Comparison of ENCODE assay signal across 8 cellular contexts in the genomic region with DNA sequence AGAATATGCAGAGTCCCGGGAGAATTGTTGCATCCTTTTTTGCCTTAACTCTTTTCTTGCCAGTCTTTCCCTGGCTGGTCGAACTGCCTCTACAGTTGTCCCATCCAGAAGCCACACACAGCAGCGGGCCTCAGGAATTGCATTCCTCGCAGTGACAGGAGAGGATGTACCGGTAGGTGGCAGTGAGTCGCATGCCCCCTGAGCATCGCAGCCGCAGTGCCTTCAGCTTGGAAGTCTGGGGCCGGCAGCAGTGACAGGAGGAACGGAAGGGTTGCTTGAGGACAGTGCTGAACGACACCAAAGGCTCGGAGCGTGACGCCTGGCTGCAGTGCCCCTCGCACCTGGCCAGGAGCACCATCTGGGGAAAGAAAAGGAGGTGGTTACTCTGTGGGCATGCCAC. TPM values are rescaled to one million over a fixed set of nuclear protein-coding genes. Genes with fewer than 3 reads are reported as not detected.
DNase-seq lines count a peak whose midpoint lies in the region; ATAC-seq and TF ChIP-seq lines count a peak whose summit lies in the region.

No MANE protein-coding gene starts in this region.

- no peak overlapping the region for H3K27ac Mint-ChIP-seq in CD4-positive, alpha-beta T cell

- H3K4me1 ChIP-seq in gastrocnemius medialis, result no peaks in the 10 kb centered on the region

- TF ChIP-seq POLR2A in gastrocnemius medialis (IDR thresholded peaks at IDR 0.05), result no peak

- no peaks in the 10 kb centered on the region for H3K9me3 Mint-ChIP-seq in CD4-positive, alpha-beta T cell

- POLR2A ChIA-PET in CD4-positive, alpha-beta T cell (lab: Charles Lee), result no interaction called here

- peak; percentile 54 for ATAC-seq in CD4-positive, alpha-beta T cell (ENCODE audit: poor library complexity)
- ATAC-seq in activated CD4-positive, CD25-positive, alpha-beta regulatory T cell treated with anti-CD3 and anti-CD28 coated beads, Interleukin-2, amount 50 U/mL, for 24 hours, result no peak
- ATAC-seq in HG03280 (IDR thresholded peaks at IDR 0.05; ENCODE audit: unreplicated experiment) (no peak), gastrocnemius medialis (no peak)

- H3K36me3 ChIP-seq in gastrocnemius medialis, result no peaks in the 10 kb centered on the region

- no peak overlapping the region for H3K4me3 ChIP-seq in gastrocnemius medialis

- intact Hi-C loops in CD4-positive, alpha-beta T cell (cut with DNase I, micrococcal nuclease), result loop anchor here in 1 of 2 experiments (10.0 kb wide), 1 partner anchor 1135 kb away; no protein-coding TSS in a partner anchor
- intact Hi-C loops in gastrocnemius medialis (cut with DNase I; ENCODE audit: low total_unique reads), result no loop called here

- CTCF ChIA-PET in CD4-positive, alpha-beta T cell (lab: Charles Lee), result interaction anchor here (1.2 to 1.4 kb wide), 2 partner anchors 9 to 12 kb away, joined by 4 read pairs; no protein-coding TSS in a partner anchor

- DNase-seq in CD4-positive, alpha-beta T cell, result peak; percentile 1 to 35 (median 13)
- peak; percentile 41 for DNase-seq in HuH-7 (ENCODE audit: low spot score)
- DNase-seq in activated T-cell treated with anti-CD3 and anti-CD28 coated beads for 4 hours, result peak; percentile 0
- DNase-seq in globus pallidus (ENCODE audit: low spot score), result peak; percentile 50
- DNase-seq in retina, result peak; percentile 57
- DNase-seq in gastrocnemius medialis, result no peak

- peak; percentile 31 for TF ChIP-seq CTCF in CD4-positive, alpha-beta T cell (IDR thresholded peaks at IDR 0.05)
- peak in 2 of 5 experiments; percentile 12 to 51 for TF ChIP-seq CTCF in gastrocnemius medialis (IDR thresholded peaks at IDR 0.05 in 4 of 5, conservative IDR thresholded peaks at IDR 0.05 in 1 of 5)

- no peaks in the 10 kb centered on the region for H3K9me3 ChIP-seq in CD4-positive, alpha-beta T cell (ENCODE audit: control insufficient read depth, low read length)
- no peaks in the 10 kb centered on the region for H3K9me3 ChIP-seq in gastrocnemius medialis

- H3K27me3 ChIP-seq in CD4-positive, alpha-beta T cell (ENCODE audit: control insufficient read depth, insufficient read depth, low read length), result no peaks in the 10 kb centered on the region
- no peaks in the 10 kb centered on the region for H3K27me3 ChIP-seq in gastrocnemius medialis

- in situ Hi-C loops in gastrocnemius medialis (cut with MboI; ENCODE audit: low sequenced_read_pairs in 4 of 4), result loop anchor here in 2 of 4 donors (5.0 to 25.0 kb wide), 3 partner anchors 112 to 1238 kb away; no protein-coding TSS in a partner anchor

- no peaks in the 10 kb centered on the region for H3K36me3 Mint-ChIP-seq in CD4-positive, alpha-beta T cell (ENCODE audit: low read depth)

- H3K4me1 Mint-ChIP-seq in CD4-positive, alpha-beta T cell (ENCODE audit: low read depth), result peaks cover 5% of the 10 kb centered on the region

- no peak overlapping the region for H3K4me3 Mint-ChIP-seq in CD4-positive, alpha-beta T cell

- peaks cover 4% of the 10 kb centered on the region for H3K27me3 Mint-ChIP-seq in CD4-positive, alpha-beta T cell

- no peak overlapping the region for H3K27ac ChIP-seq in CD4-positive, alpha-beta T cell (ENCODE audit: low read depth, low read length)
- H3K27ac ChIP-seq in gastrocnemius medialis, result no peak overlapping the region

RNA-seq across cellular contexts. Expression of a gene that starts 23.5 kb away (rescaled TPM):
- total RNA-seq in CD4-positive, alpha-beta T cell, result not detected
- not detected for total RNA-seq in gastrocnemius medialis

Comparison
In these comparisons a context has a peak if more than half of its experiments do, and no peak if none do; other contexts are left out.
1. DNase-seq: peak in CD4-positive, alpha-beta T cell (10 of 10), HuH-7 (single experiment), activated T-cell treated with anti-CD3 and anti-CD28 coated beads for 4 hours (single experiment), globus pallidus (single experiment) and retina (single experiment); none in gastrocnemius medialis (0 of 2).